ENCODE assay signal across 9 cellular contexts in genomic region chr19:35746556-35746955, GRCh38. TPM values are rescaled to one million over a fixed set of nuclear protein-coding genes. Genes with fewer than 3 reads are reported as not detected.
DNase-seq lines count a peak whose midpoint lies in the region; ATAC-seq and TF ChIP-seq lines count a peak whose summit lies in the region.
"Had no signal": no experiment of that assay in that cellular context is flagged by ENCODE, and none has a peak within 500 bp of the region (broad histone marks: within the 10 kb centered on the region; RNA-seq: fewer than 3 reads in every experiment).

No MANE protein-coding gene starts in this region.

- DNase-seq in AG04450 (ENCODE audit: low read depth, low spot score) (no peak), HFF-Myc (ENCODE audit: extremely low read depth, low read depth) (no peak), astrocyte of the cerebellum (ENCODE audit: low read depth) (no peak), hypothalamus (lab: John Stamatoyannopoulos, UW) (no peak), amygdala (lab: John Stamatoyannopoulos, UW) (no peak)
- DNase-seq: NCI-H345 had no signal

- POLR2A ChIA-PET in AG04450 (lab: Yijun Ruan, JAX), result no interaction called here

- CTCF ChIA-PET in AG04450 (lab: Charles Lee), result no interaction called here

- H3K27ac ChIP-seq in AG04450 (ENCODE audit: low read depth, low read length), result no peak overlapping the region
- H3K27ac ChIP-seq in mucosa of rectum (ENCODE audit: low read depth in 2 of 2, low read length in 2 of 2), result no peak overlapping the region

- no peaks in the 10 kb centered on the region for H3K9me3 ChIP-seq in AG04450 (ENCODE audit: control insufficient read depth, insufficient read depth, low read length)
- no peaks in the 10 kb centered on the region for H3K9me3 ChIP-seq in mucosa of rectum (ENCODE audit: control insufficient read depth in 2 of 2, low read length in 2 of 2)

- ATAC-seq in GM19023 (IDR thresholded peaks at IDR 0.05; ENCODE audit: unreplicated experiment), result no peak
- no peak for ATAC-seq in HG03520 (IDR thresholded peaks at IDR 0.05; ENCODE audit: unreplicated experiment)

- peaks cover 3 to 4% of the 10 kb centered on the region in 2 donors for H3K36me3 ChIP-seq in mucosa of rectum (ENCODE audit: control insufficient read depth in 2 of 2, insufficient read depth in 2 of 2, low read length in 2 of 2)

- in situ Hi-C loops in astrocyte of the cerebellum (cut with HindIII; ENCODE audit: low sequenced_read_pairs), result no loop called here

- H3K4me1 ChIP-seq in mucosa of rectum (ENCODE audit: control insufficient read depth in 2 of 2, insufficient read depth in 2 of 2, low read length in 2 of 2), result peaks cover 24 to 27% of the 10 kb centered on the region in 2 donors

- TF ChIP-seq CTCF in AG04450 (IDR thresholded peaks at IDR 0.05; ENCODE audit: low read depth, low read length) (no peak), HFF-Myc (IDR thresholded peaks at IDR 0.05; ENCODE audit: low read depth, low read length, missing control alignments) (no peak), astrocyte of the cerebellum (IDR thresholded peaks at IDR 0.05; ENCODE audit: low read depth, low read length, missing control alignments) (no peak)

- H3K4me3 ChIP-seq in AG04450 (ENCODE audit: low read depth, low read length) (peak overlapping the region; percentile 85), HFF-Myc (replicated peaks; ENCODE audit: low read depth, low read length) (peak overlapping the region; percentile 96), astrocyte of the cerebellum (ENCODE audit: low read depth, low read length) (peak overlapping the region; percentile 71), mucosa of rectum (ENCODE audit: low read length in 2 of 2) (peak overlapping the region; percentile 1 to 96)

- H3K27me3 ChIP-seq in AG04450 (ENCODE audit: control insufficient read depth, insufficient read depth, low read length), result no peaks in the 10 kb centered on the region
- no peaks in the 10 kb centered on the region for H3K27me3 ChIP-seq in mucosa of rectum (ENCODE audit: control insufficient read depth in 2 of 2, insufficient read depth in 2 of 2, low read length in 2 of 2)

- no peak overlapping the region for H3K9ac ChIP-seq in mucosa of rectum (ENCODE audit: low read depth in 1 of 2, low read length in 2 of 2)

RNA-seq across cellular contexts. Expression of gene PSENEN, which starts 1.1 kb away (rescaled TPM):
- polyA plus RNA-seq in AG04450 (2011; rRNA removed), result 41.0 and 52.7 TPM in 2 replicates
- 23.2 and 25.2 TPM in 2 replicates for polyA minus RNA-seq in AG04450 (2011; rRNA and poly(A)+ RNA removed)

RNA-seq across cellular contexts. Expression of gene U2AF1L4, which starts 1.3 kb away (rescaled TPM):
- 10.2 and 11.8 TPM in 2 replicates for polyA plus RNA-seq in AG04450 (2011; rRNA removed)
- 9.7 and 9.9 TPM in 2 replicates for polyA minus RNA-seq in AG04450 (2011; rRNA and poly(A)+ RNA removed)

RNA-seq across cellular contexts. Expression of gene LIN37, which starts 1.8 kb away (rescaled TPM):
- polyA plus RNA-seq in AG04450 (2011; rRNA removed), result 5.5 and 7.6 TPM in 2 replicates
- 14.8 and 14.9 TPM in 2 replicates for polyA minus RNA-seq in AG04450 (2011; rRNA and poly(A)+ RNA removed)

RNA-seq across cellular contexts. Expression of gene IGFLR1, which starts 4.3 kb away (rescaled TPM):
- polyA plus RNA-seq in AG04450 (2011; rRNA removed), result 1.3 and 2.0 TPM in 2 replicates
- 2.0 TPM in 1 of 2 replicates, not detected in the other for polyA minus RNA-seq in AG04450 (2011; rRNA and poly(A)+ RNA removed)

RNA-seq across cellular contexts. Expression of gene HSPB6, which starts 10.3 kb away (rescaled TPM):
- 31.7 and 46.5 TPM in 2 replicates for polyA plus RNA-seq in AG04450 (2011; rRNA removed)
- 43.4 and 58.9 TPM in 2 replicates for polyA minus RNA-seq in AG04450 (2011; rRNA and poly(A)+ RNA removed)
